ENCODE assay signal across 8 cellular contexts in genomic region chr7:100177040-100178001, GRCh38. TPM values are rescaled to one million over a fixed set of nuclear protein-coding genes. Genes with fewer than 3 reads are reported as not detected.
DNase-seq lines count a peak whose midpoint lies in the region; ATAC-seq, FAIRE-seq and TF ChIP-seq lines count a peak whose summit lies in the region.

A gene with protein sequence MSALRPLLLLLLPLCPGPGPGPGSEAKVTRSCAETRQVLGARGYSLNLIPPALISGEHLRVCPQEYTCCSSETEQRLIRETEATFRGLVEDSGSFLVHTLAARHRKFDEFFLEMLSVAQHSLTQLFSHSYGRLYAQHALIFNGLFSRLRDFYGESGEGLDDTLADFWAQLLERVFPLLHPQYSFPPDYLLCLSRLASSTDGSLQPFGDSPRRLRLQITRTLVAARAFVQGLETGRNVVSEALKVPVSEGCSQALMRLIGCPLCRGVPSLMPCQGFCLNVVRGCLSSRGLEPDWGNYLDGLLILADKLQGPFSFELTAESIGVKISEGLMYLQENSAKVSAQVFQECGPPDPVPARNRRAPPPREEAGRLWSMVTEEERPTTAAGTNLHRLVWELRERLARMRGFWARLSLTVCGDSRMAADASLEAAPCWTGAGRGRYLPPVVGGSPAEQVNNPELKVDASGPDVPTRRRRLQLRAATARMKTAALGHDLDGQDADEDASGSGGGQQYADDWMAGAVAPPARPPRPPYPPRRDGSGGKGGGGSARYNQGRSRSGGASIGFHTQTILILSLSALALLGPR (minus strand): TSS chr7:100177381. CDS start chr7:100177199, 182 bp downstream.
A gene with protein sequence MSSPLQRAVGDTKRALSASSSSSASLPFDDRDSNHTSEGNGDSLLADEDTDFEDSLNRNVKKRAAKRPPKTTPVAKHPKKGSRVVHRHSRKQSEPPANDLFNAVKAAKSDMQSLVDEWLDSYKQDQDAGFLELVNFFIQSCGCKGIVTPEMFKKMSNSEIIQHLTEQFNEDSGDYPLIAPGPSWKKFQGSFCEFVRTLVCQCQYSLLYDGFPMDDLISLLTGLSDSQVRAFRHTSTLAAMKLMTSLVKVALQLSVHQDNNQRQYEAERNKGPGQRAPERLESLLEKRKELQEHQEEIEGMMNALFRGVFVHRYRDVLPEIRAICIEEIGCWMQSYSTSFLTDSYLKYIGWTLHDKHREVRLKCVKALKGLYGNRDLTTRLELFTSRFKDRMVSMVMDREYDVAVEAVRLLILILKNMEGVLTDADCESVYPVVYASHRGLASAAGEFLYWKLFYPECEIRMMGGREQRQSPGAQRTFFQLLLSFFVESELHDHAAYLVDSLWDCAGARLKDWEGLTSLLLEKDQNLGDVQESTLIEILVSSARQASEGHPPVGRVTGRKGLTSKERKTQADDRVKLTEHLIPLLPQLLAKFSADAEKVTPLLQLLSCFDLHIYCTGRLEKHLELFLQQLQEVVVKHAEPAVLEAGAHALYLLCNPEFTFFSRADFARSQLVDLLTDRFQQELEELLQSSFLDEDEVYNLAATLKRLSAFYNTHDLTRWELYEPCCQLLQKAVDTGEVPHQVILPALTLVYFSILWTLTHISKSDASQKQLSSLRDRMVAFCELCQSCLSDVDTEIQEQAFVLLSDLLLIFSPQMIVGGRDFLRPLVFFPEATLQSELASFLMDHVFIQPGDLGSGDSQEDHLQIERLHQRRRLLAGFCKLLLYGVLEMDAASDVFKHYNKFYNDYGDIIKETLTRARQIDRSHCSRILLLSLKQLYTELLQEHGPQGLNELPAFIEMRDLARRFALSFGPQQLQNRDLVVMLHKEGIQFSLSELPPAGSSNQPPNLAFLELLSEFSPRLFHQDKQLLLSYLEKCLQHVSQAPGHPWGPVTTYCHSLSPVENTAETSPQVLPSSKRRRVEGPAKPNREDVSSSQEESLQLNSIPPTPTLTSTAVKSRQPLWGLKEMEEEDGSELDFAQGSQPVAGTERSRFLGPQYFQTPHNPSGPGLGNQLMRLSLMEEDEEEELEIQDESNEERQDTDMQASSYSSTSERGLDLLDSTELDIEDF (plus strand): TSS chr7:100177918. CDS start chr7:100180557, 2,639 bp downstream.

- no peak within 1 kb of the TSS for H3K27ac ChIP-seq in keratinocyte (ENCODE audit: control insufficient read depth, insufficient read depth, low read length)

- H3K9me3 Mint-ChIP-seq in activated B cell treated with CpG ODN at 0.5 μM for 24 hours = no peaks in the 10 kb centered on the region

- no peak for TF ChIP-seq CTCF in AG09309 (IDR thresholded peaks at IDR 0.05; ENCODE audit: control insufficient read depth, insufficient read depth, low read depth, low read length, missing control alignments)
- TF ChIP-seq CTCF in activated B cell treated with CpG ODN at 0.5 μM for 24 hours (IDR thresholded peaks at IDR 0.05) = no peak
- no peak for TF ChIP-seq CTCF in keratinocyte (optimal IDR thresholded peaks at IDR 0.05 in 1 of 3, IDR thresholded peaks at IDR 0.05 in 1 of 3, conservative IDR thresholded peaks at IDR 0.05 in 1 of 3; ENCODE audit: extremely low read depth in 1 of 3, insufficient read depth in 2 of 3, low read length in 3 of 3)

- DNase-seq in AG09309 (ENCODE audit: low read depth) (peak; percentile 76), NCI-H2227 treated with DMSO at 0.1 percent for 48 hours (lab: John Stamatoyannopoulos, UW) (peak; percentile 96), activated B cell treated with CpG ODN at 0.5 μM for 24 hours (peak; percentile 97), keratinocyte (ENCODE audit: low read depth, low spot score) (peak; percentile 83)
- peak; percentile 97 for DNase-seq in central memory CD4-positive, alpha-beta T cell
- DNase-seq in stimulated activated CD4-positive, alpha-beta T cell treated with anti-CD3 and anti-CD28 coated beads, Interleukin-12 subunit alpha, Interleukin-12 subunit beta, amount 100 ng/mL, for 48 hours (ENCODE audit: low read depth in 2 of 3, low spot score in 1 of 3) = peak; percentile 96 to 100 (median 99)

- no peaks in the 10 kb centered on the region for H3K36me3 Mint-ChIP-seq in activated B cell treated with CpG ODN at 0.5 μM for 24 hours (ENCODE audit: low read depth)

- no peaks in the 10 kb centered on the region for H3K9me1 ChIP-seq in keratinocyte (ENCODE audit: control insufficient read depth, extremely low read depth, insufficient read depth, low read length)

- H2AFZ ChIP-seq in keratinocyte (ENCODE audit: control insufficient read depth, low read length) = peak within 1 kb of the TSS; percentile 95

- H3K4me2 ChIP-seq in keratinocyte (ENCODE audit: control insufficient read depth, extremely low read depth, insufficient read depth, low read depth, low read length) = peak within 1 kb of the TSS; percentile 91

- H3K4me3 ChIP-seq in AG09309 (ENCODE audit: control insufficient read depth, low read depth, low read length) = peak within 1 kb of the TSS; percentile 78
- H3K4me3 ChIP-seq in keratinocyte (ENCODE audit: control insufficient read depth in 2 of 3, extremely low read depth in 1 of 3, insufficient read depth in 2 of 3, low read depth in 1 of 3, low read length in 3 of 3) = peak within 1 kb of the TSS; percentile 48 to 79 (median 67)

- CTCF ChIA-PET in activated B cell treated with CpG ODN at 0.5 μM for 24 hours (lab: Charles Lee) = interaction anchor here (0.8 to 1.7 kb wide), 3 partner anchors 13 to 45 kb away, joined by 3 to 6 read pairs (median 3); no protein-coding TSS in a partner anchor

- peak within 1 kb of the TSS; percentile 60 for H3K9ac ChIP-seq in keratinocyte (ENCODE audit: control insufficient read depth, extremely low read depth, insufficient read depth, low read length)

- FAIRE-seq in keratinocyte (lab: Jason Lieb, UNC) = peak; percentile 39

- H3K27ac Mint-ChIP-seq in activated B cell treated with CpG ODN at 0.5 μM for 24 hours = peak within 1 kb of the TSS; percentile 68

- POLR2A ChIA-PET in activated B cell treated with CpG ODN at 0.5 μM for 24 hours (lab: Charles Lee) = interaction anchor here (0.5 to 3.7 kb wide), 16 partner anchors 9 to 301 kb away, joined by 3 to 31 read pairs (median 6); partner anchors contain the start of genes GAL3ST4, LAMTOR4, MBLAC1 and MEPCE

- H3K27me3 Mint-ChIP-seq in activated B cell treated with CpG ODN at 0.5 μM for 24 hours = peaks cover 4% of the 10 kb centered on the region

- ATAC-seq in GM19023 (IDR thresholded peaks at IDR 0.05; ENCODE audit: unreplicated experiment) = peak; percentile 86
- ATAC-seq in HG03175 (IDR thresholded peaks at IDR 0.05; ENCODE audit: unreplicated experiment) = peak; percentile 91
- ATAC-seq in activated B cell treated with CpG ODN at 0.5 μM for 24 hours (ENCODE audit: low read depth) = peak; percentile 95

- peak within 1 kb of the TSS; percentile 84 for H3K4me3 Mint-ChIP-seq in activated B cell treated with CpG ODN at 0.5 μM for 24 hours

- dilution Hi-C loops in keratinocyte (cut with MboI; ENCODE audit: extremely low pct_ligation_motif_present, low sequenced_read_pairs) = no loop called here

- no peaks in the 10 kb centered on the region for H4K20me1 ChIP-seq in keratinocyte (ENCODE audit: control insufficient read depth, extremely low read depth, insufficient read depth, low read length)

- H3K27me3 ChIP-seq in keratinocyte (ENCODE audit: control insufficient read depth, extremely low read depth, insufficient read depth, low read length) = peaks cover 3% of the 10 kb centered on the region

- no peaks in the 10 kb centered on the region for H3K4me1 ChIP-seq in keratinocyte (ENCODE audit: control insufficient read depth, extremely low read depth, insufficient read depth, low read length)

- peaks cover 21% of the 10 kb centered on the region for H3K4me1 Mint-ChIP-seq in activated B cell treated with CpG ODN at 0.5 μM for 24 hours

- no peaks in the 10 kb centered on the region for H3K79me2 ChIP-seq in keratinocyte (ENCODE audit: control insufficient read depth, insufficient read depth, low read length)

- no peaks in the 10 kb centered on the region for H3K36me3 ChIP-seq in keratinocyte (ENCODE audit: control insufficient read depth in 2 of 2, extremely low read depth in 1 of 2, insufficient read depth in 2 of 2, low read length in 2 of 2)

- H3K9me3 ChIP-seq in keratinocyte (ENCODE audit: control insufficient read depth, low read depth, low read length) = peaks cover 1% of the 10 kb centered on the region

- intact Hi-C loops in activated B cell treated with CpG ODN at 0.5 μM for 24 hours (cut with micrococcal nuclease) = loop anchor here (1.0 to 5.0 kb wide), 5 partner anchors 13 to 50 kb away; partner anchors contain the start of genes LAMTOR4 and TRAPPC14

RNA-seq across cellular contexts. Expression of the first gene that starts in this region (rescaled TPM):
- 5.0 and 5.1 TPM in 2 replicates for total RNA-seq in activated B cell treated with CpG ODN at 0.5 μM for 24 hours
- polyA plus RNA-seq in keratinocyte = 0.55 to 0.81 TPM (median 0.61 TPM) in 3 replicates
- 0.14 TPM for polyA plus RNA-seq in keratinocyte (2011; ENCODE audit: low read depth)
- 0.07 and 0.14 TPM in 2 replicates for polyA plus RNA-seq in keratinocyte (2011; cell fraction: cytosol; rRNA removed)
- 4.2 and 5.5 TPM in 2 replicates for polyA plus RNA-seq in keratinocyte (2011; cell fraction: nucleus; rRNA removed)
- polyA plus RNA-seq in keratinocyte (2012; ENCODE audit: low replicate concordance) = 0.48 and 0.71 TPM in 2 replicates
- 1.0 to 1.5 TPM in 2 of 3 replicates, not detected in the other for polyA minus RNA-seq in keratinocyte
- polyA minus RNA-seq in keratinocyte (2011; cell fraction: cytosol; rRNA and poly(A)+ RNA removed) = not detected
- polyA minus RNA-seq in keratinocyte (2011; cell fraction: nucleus; rRNA and poly(A)+ RNA removed) = 1.3 and 2.0 TPM in 2 replicates

RNA-seq across cellular contexts. Expression of the second gene that starts in this region (rescaled TPM):
- total RNA-seq in activated B cell treated with CpG ODN at 0.5 μM for 24 hours = 41.3 and 42.4 TPM in 2 replicates
- polyA plus RNA-seq in keratinocyte = 0.10 to 0.28 TPM (median 0.15 TPM) in 3 replicates
- 0.89 TPM for polyA plus RNA-seq in keratinocyte (2011; ENCODE audit: low read depth)
- 0.04 TPM in 1 of 2 replicates, not detected in the other for polyA plus RNA-seq in keratinocyte (2011; cell fraction: cytosol; rRNA removed)
- 0.80 and 1.2 TPM in 2 replicates for polyA plus RNA-seq in keratinocyte (2011; cell fraction: nucleus; rRNA removed)
- 0.22 and 1.0 TPM in 2 replicates for polyA plus RNA-seq in keratinocyte (2012; ENCODE audit: low replicate concordance)
- polyA minus RNA-seq in keratinocyte = 0.03 to 0.79 TPM (median 0.38 TPM) in 3 replicates
- polyA minus RNA-seq in keratinocyte (2011; cell fraction: cytosol; rRNA and poly(A)+ RNA removed) = not detected
- 0.32 and 0.54 TPM in 2 replicates for polyA minus RNA-seq in keratinocyte (2011; cell fraction: nucleus; rRNA and poly(A)+ RNA removed)
